23 cellular contexts compared by ENCODE assay signal in the genomic region with DNA sequence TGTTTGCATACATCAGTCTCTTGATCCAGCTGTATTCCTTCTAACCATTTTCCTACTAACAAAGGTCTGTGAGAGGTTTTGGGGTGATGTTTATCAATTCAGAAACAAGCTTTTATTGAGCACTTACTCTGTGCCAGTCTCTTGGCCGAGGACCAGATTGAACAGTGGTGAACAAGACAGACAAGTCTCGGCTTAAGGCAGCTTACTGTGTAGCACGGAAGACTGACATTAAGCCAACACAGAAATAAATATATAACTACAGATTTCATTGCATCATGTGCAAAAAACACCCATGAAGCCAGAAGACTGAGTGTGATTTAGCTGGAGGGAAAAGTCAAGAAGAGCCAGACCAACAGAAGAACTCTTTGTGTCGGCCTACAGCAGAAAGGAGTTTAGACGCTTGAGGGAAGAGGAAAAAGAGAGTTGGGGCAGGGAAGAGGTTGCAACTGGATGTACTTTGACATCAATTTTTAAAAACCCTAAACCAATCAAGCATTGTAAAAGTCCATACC.
DNase-seq lines count a peak whose midpoint lies in the region; ATAC-seq, FAIRE-seq and TF ChIP-seq lines count a peak whose summit lies in the region.
"Had no signal": no experiment of that assay in that cellular context is flagged by ENCODE, and none has a peak within 500 bp of the region (broad histone marks: within the 10 kb centered on the region; RNA-seq: fewer than 3 reads in every experiment).

No MANE protein-coding gene starts in this region.

- no peaks in the 10 kb centered on the region for H3K9me1 ChIP-seq in endothelial cell of umbilical vein (replicated peaks; ENCODE audit: control insufficient read depth, extremely low read depth, insufficient read depth, low read length)

- H3K27me3 ChIP-seq in endothelial cell of umbilical vein (ENCODE audit: control insufficient read depth in 2 of 2, insufficient read depth in 2 of 2, low read length in 2 of 2), result no peaks in the 10 kb centered on the region
- no peaks in the 10 kb centered on the region for H3K27me3 ChIP-seq in mesendoderm (ENCODE audit: insufficient read depth, low read length, poor library complexity)
- no peaks in the 10 kb centered on the region for H3K27me3 ChIP-seq in stomach
- H3K27me3 ChIP-seq: BLaER1, MG63 had no signal

- peak overlapping the region; percentile 60 for H3K18ac ChIP-seq in mesendoderm (ENCODE audit: low read length)

- no peak for TF ChIP-seq POLR2A in endothelial cell of umbilical vein (IDR thresholded peaks at IDR 0.05; ENCODE audit: low read depth, low read length)
- TF ChIP-seq POLR2A in stomach (IDR thresholded peaks at IDR 0.05), result no peak

- CTCF ChIA-PET in endothelial cell of umbilical vein (lab: Charles Lee), result interaction anchor here (1.3 kb wide), 1 partner anchor 555 kb away, joined by 3 read pairs; no protein-coding TSS in a partner anchor

- FAIRE-seq in endothelial cell of umbilical vein (lab: Jason Lieb, UNC), result peak; percentile 12
- FAIRE-seq: GM18507, HTR-8/SVneo had no signal

- no peak overlapping the region for H2AFZ ChIP-seq in endothelial cell of umbilical vein (ENCODE audit: low read depth, low read length)

- intact Hi-C loops in endothelial cell of umbilical vein (cut with micrococcal nuclease) (no loop called here), stomach (cut with DNase I; ENCODE audit: low total_unique reads) (no loop called here)

- dilution Hi-C loops in endothelial cell of umbilical vein (cut with MboI; ENCODE audit: extremely low pct_ligation_motif_present, low sequenced_read_pairs), result no loop called here

- no peaks in the 10 kb centered on the region for H4K20me1 ChIP-seq in endothelial cell of umbilical vein (replicated peaks; ENCODE audit: control insufficient read depth, extremely low read depth, insufficient read depth, low read length)
- H4K20me1 ChIP-seq: BLaER1 had no signal

- H2AK5ac ChIP-seq in mesendoderm (ENCODE audit: low read length), result no peak overlapping the region

- POLR2A ChIA-PET in endothelial cell of umbilical vein (lab: Charles Lee), result no interaction called here

- H3K4me3 ChIP-seq in endothelial cell of umbilical vein (replicated peaks in 1 of 3; ENCODE audit: insufficient read depth in 1 of 3, low read depth in 1 of 3, low read length in 3 of 3), result no peak overlapping the region
- no peak overlapping the region for H3K4me3 ChIP-seq in mesendoderm (ENCODE audit: low read length)
- no peak overlapping the region for H3K4me3 ChIP-seq in stomach
- H3K4me3 ChIP-seq: BLaER1, MG63 had no signal

- H3K9me3 ChIP-seq in endothelial cell of umbilical vein (replicated peaks; ENCODE audit: control insufficient read depth, insufficient read depth, low read length), result no peaks in the 10 kb centered on the region
- H3K9me3 ChIP-seq in stomach, result no peaks in the 10 kb centered on the region
- H3K9me3 ChIP-seq: BLaER1, MG63, SK-N-SH had no signal

- ATAC-seq in HG03045 (IDR thresholded peaks at IDR 0.05; ENCODE audit: unreplicated experiment), result no peak

- H3K4me2 ChIP-seq in endothelial cell of umbilical vein (ENCODE audit: insufficient read depth, low read length) (no peak overlapping the region), mesendoderm (ENCODE audit: low read length) (no peak overlapping the region)
- H3K4me2 ChIP-seq: BLaER1, SK-N-SH had no signal

- no CpG with 5 or more reads among the region's 5 CpGs for WGBS in mesendoderm (ENCODE audit: extremely low coverage, insufficient coverage, low lambda C conversion rate)
- 82 to 93% (median 91%) methylated on average over 5 of the region's 5 CpGs for WGBS in stomach, 5 donors

- no peak overlapping the region for H2BK5ac ChIP-seq in mesendoderm (ENCODE audit: low read length)

- BruUV-seq in endothelial cell of umbilical vein (replicated peaks; lab: Mats Ljungman, UMichigan), result no TSS peak

- peak overlapping the region; percentile 55 for H3K4ac ChIP-seq in mesendoderm (ENCODE audit: low read depth, low read length)

- no peak for TF ChIP-seq CTCF in endothelial cell of umbilical vein (IDR thresholded peaks at IDR 0.05; ENCODE audit: extremely low read depth in 1 of 2, insufficient read depth in 1 of 2, low read depth in 1 of 2, low read length in 2 of 2)
- no peak for TF ChIP-seq CTCF in stomach (IDR thresholded peaks at IDR 0.05)

- TF ChIP-seq EP300 in stomach (IDR thresholded peaks at IDR 0.05), result no peak

- H3K27ac ChIP-seq in endothelial cell of umbilical vein (ENCODE audit: insufficient read depth, low read depth, low read length) (no peak overlapping the region), mesendoderm (ENCODE audit: low read depth, low read length) (no peak overlapping the region), stomach (no peak overlapping the region)
- H3K27ac ChIP-seq: BLaER1, RWPE1 had no signal

- no peak overlapping the region for H3K9ac ChIP-seq in endothelial cell of umbilical vein (replicated peaks; ENCODE audit: extremely low read depth, insufficient read depth, low read length)
- H3K9ac ChIP-seq in mesendoderm (ENCODE audit: low read length), result no peak overlapping the region
- H3K9ac ChIP-seq: BLaER1, SK-N-SH had no signal

- no peak overlapping the region for H3K23ac ChIP-seq in mesendoderm (ENCODE audit: low read length)

- H3K56ac ChIP-seq in mesendoderm (ENCODE audit: low read length), result no peak overlapping the region

- H4K5ac ChIP-seq in mesendoderm (ENCODE audit: low read length), result no peak overlapping the region

- no peak overlapping the region for H2BK120ac ChIP-seq in mesendoderm (ENCODE audit: low read depth, low read length)

- DNase-seq in COLO829 (ENCODE audit: low spot score), result peak; percentile 31
- DNase-seq in RPMI7951 (ENCODE audit: low read depth), result peak; percentile 11
- DNase-seq in endothelial cell of umbilical vein (ENCODE audit: low read depth, low spot score), result no peak
- DNase-seq in mesendoderm, result no peak
- no peak for DNase-seq in stimulated activated CD4-positive, alpha-beta T cell treated with anti-CD3 and anti-CD28 coated beads, Interleukin-12 subunit alpha, Interleukin-12 subunit beta, amount 100 ng/mL, for 4 hours
- DNase-seq in stomach, result no peak
- DNase-seq: CD4-positive, CD25-positive, alpha-beta regulatory T cell; DMS53; H9; KG1; MG63; NCI-H1417; NCI-H1694; NCI-H2029 treated with DMSO at 0.1 percent for 48 hours; NCI-H446 treated with DMSO at 0.1 percent for 48 hours; NCI-H526; SHP77 treated with DMSO at 0.1 percent for 48 hours; SK-N-SH had no signal

- no peaks in the 10 kb centered on the region for H3K4me1 ChIP-seq in endothelial cell of umbilical vein (ENCODE audit: control insufficient read depth, extremely low read depth, insufficient read depth, low read length)
- H3K4me1 ChIP-seq in mesendoderm (ENCODE audit: control insufficient read depth, low read depth, low read length), result peaks cover 4% of the 10 kb centered on the region
- peaks cover 0 to 14% (median 0%) of the 10 kb centered on the region in 4 donors for H3K4me1 ChIP-seq in stomach

- H3K79me2 ChIP-seq in endothelial cell of umbilical vein (ENCODE audit: control insufficient read depth, insufficient read depth, low read length), result no peaks in the 10 kb centered on the region
- H3K79me2 ChIP-seq in mesendoderm (ENCODE audit: control insufficient read depth, insufficient read depth, low read length), result no peaks in the 10 kb centered on the region

- H2BK15ac ChIP-seq in mesendoderm (replicated peaks; ENCODE audit: low read depth), result no peak overlapping the region

- no peaks in the 10 kb centered on the region for H3K79me1 ChIP-seq in mesendoderm (ENCODE audit: low read length)

- H3K36me3 ChIP-seq in endothelial cell of umbilical vein (ENCODE audit: control insufficient read depth in 2 of 2, extremely low read depth in 1 of 2, insufficient read depth in 2 of 2, low read length in 2 of 2), result no peaks in the 10 kb centered on the region
- H3K36me3 ChIP-seq in mesendoderm (ENCODE audit: control insufficient read depth, insufficient read depth, low read length), result no peaks in the 10 kb centered on the region
- no peaks in the 10 kb centered on the region for H3K36me3 ChIP-seq in stomach
- H3K36me3 ChIP-seq: BLaER1, MG63 had no signal

- no peak overlapping the region for H4K8ac ChIP-seq in mesendoderm (ENCODE audit: low read depth, low read length)

TF ChIP-seq in endothelial cell of umbilical vein, 7 proteins besides CTCF, POLR2A, EP300 and RAD21:
- TF ChIP-seq, protein P1, sequence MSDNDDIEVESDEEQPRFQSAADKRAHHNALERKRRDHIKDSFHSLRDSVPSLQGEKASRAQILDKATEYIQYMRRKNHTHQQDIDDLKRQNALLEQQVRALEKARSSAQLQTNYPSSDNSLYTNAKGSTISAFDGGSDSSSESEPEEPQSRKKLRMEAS (IDR thresholded peaks at IDR 0.05; ENCODE audit: insufficient read depth, insufficient read length), result no peak
- no peak for TF ChIP-seq POLR2AphosphoS5 (IDR thresholded peaks at IDR 0.05; ENCODE audit: insufficient read depth, low read depth, low read length)
- TF ChIP-seq EZH2 (IDR thresholded peaks at IDR 0.05; ENCODE audit: borderline replicate concordance, low read depth, low read length, severe bottlenecking), result no peak
- TF ChIP-seq MYC (IDR thresholded peaks at IDR 0.05; ENCODE audit: low read depth, low read length), result no peak
- no peak for TF ChIP-seq GATA2 (IDR thresholded peaks at IDR 0.05; ENCODE audit: insufficient read depth, insufficient read length, low read depth, low read length)
- TF ChIP-seq FOS (IDR thresholded peaks at IDR 0.05; ENCODE audit: borderline replicate concordance, insufficient read depth, low read length), result no peak
- TF ChIP-seq JUN (IDR thresholded peaks at IDR 0.05; ENCODE audit: borderline replicate concordance, insufficient read depth, insufficient read length, low read depth), result no peak
TF ChIP-seq in endothelial cell of umbilical vein: peak in this region for 0.

Comparison
In these comparisons a context has a peak if more than half of its experiments do, and no peak if none do; other contexts are left out.
1. DNase-seq: peak in COLO829 (single experiment) and RPMI7951 (single experiment); none in endothelial cell of umbilical vein (single experiment), mesendoderm (single experiment), stimulated activated CD4-positive, alpha-beta T cell treated with anti-CD3 and anti-CD28 coated beads, Interleukin-12 subunit alpha, Interleukin-12 subunit beta, amount 100 ng/mL, for 4 hours (single experiment) and stomach (single experiment).